In genomic region chr22:26902401-26903029, GRCh38 we compare ENCODE assay signal across 13 cellular contexts.
DNase-seq lines count a peak whose midpoint lies in the region; ATAC-seq and TF ChIP-seq lines count a peak whose summit lies in the region.
"Had no signal": no experiment of that assay in that cellular context is flagged by ENCODE, and none has a peak within 500 bp of the region (broad histone marks: within the 10 kb centered on the region; RNA-seq: fewer than 3 reads in every experiment).

No MANE protein-coding gene starts in this region.

- no peak for TF ChIP-seq CTCF in WTC11 (IDR thresholded peaks at IDR 0.05)

- H3K27me3 Mint-ChIP-seq in activated T-cell treated with anti-CD3 and anti-CD28 coated beads, Interleukin-2, amount 50 U/mL, for 72 hours (ENCODE audit: low read depth) = peaks cover 58% of the 10 kb centered on the region
- peaks cover 30% of the 10 kb centered on the region for H3K27me3 Mint-ChIP-seq in WTC11 (ENCODE audit: low read depth)
- peaks cover 65 to 66% of the 10 kb centered on the region in 2 donors for H3K27me3 Mint-ChIP-seq in stimulated activated naive B cell treated with anti-CD40 and anti-IgM and Interleukin-4, amounts not matched to agents 10 μg/mL and 1 μg/mL and 100 μg/mL, for 72 hours

- CTCF ChIA-PET in WTC11 (lab: Charles Lee) = interaction anchor here (0.6 to 0.9 kb wide), 2 partner anchors 90 to 314 kb away, joined by 3 to 5 read pairs; no protein-coding TSS in a partner anchor

- peaks cover 26% of the 10 kb centered on the region for H3K4me1 ChIP-seq in iPS-18a (ENCODE audit: control insufficient read depth, low read depth, low read length)
- peaks cover 4% of the 10 kb centered on the region for H3K4me1 ChIP-seq in HAP-1

- H3K27ac Mint-ChIP-seq in activated T-cell treated with anti-CD3 and anti-CD28 coated beads, Interleukin-2, amount 50 U/mL, for 72 hours = no peak overlapping the region
- H3K27ac Mint-ChIP-seq in WTC11 = no peak overlapping the region
- H3K27ac Mint-ChIP-seq in stimulated activated naive B cell treated with anti-CD40 and anti-IgM and Interleukin-4, amounts not matched to agents 10 μg/mL and 1 μg/mL and 100 μg/mL, for 72 hours = no peak overlapping the region

- POLR2A ChIA-PET in WTC11 (lab: Charles Lee) = no interaction called here

- no peak overlapping the region for H3K27ac ChIP-seq in iPS-18a (ENCODE audit: low read length)
- H3K27ac ChIP-seq: upper lobe of left lung had no signal

- H3K9me3 ChIP-seq in iPS-18a (ENCODE audit: control insufficient read depth, low read depth, low read length) (no peaks in the 10 kb centered on the region), HAP-1 (no peaks in the 10 kb centered on the region)
- H3K9me3 ChIP-seq: upper lobe of left lung had no signal

- in situ Hi-C loops in HAP-1 (cut with MboI; ENCODE audit: low sequenced_read_pairs) = no loop called here

- H3K36me3 ChIP-seq in iPS-18a (ENCODE audit: control insufficient read depth, low read depth, low read length) (no peaks in the 10 kb centered on the region), HAP-1 (replicated peaks) (no peaks in the 10 kb centered on the region)
- H3K36me3 ChIP-seq: upper lobe of left lung had no signal

- H3K27me3 ChIP-seq in iPS-18a (ENCODE audit: control insufficient read depth, insufficient read depth, low read length) (peaks cover 21% of the 10 kb centered on the region), HAP-1 (ENCODE audit: low read depth) (peaks cover 17% of the 10 kb centered on the region; the same call in 1 of the 2 replicates)
- H3K27me3 ChIP-seq: upper lobe of left lung had no signal

- no peak for DNase-seq in activated T-cell treated with anti-CD3 and anti-CD28 coated beads, Interleukin-2, amount 50 U/mL, for 72 hours
- DNase-seq in activated T-cell treated with anti-CD3 and anti-CD28 coated beads, Interleukin-2, amount 50 U/mL, for 1 hour = no peak
- DNase-seq in WTC11 (ENCODE audit: low spot score) (no peak), HAP-1 (ENCODE audit: low spot score in 2 of 2) (no peak), hepatic stellate cell (ENCODE audit: low spot score) (no peak), NK-92 (lab: John Stamatoyannopoulos, UW; ENCODE audit: unreplicated experiment) (no peak)
- DNase-seq in stimulated activated naive B cell treated with anti-CD40 and anti-IgM and Interleukin-4, amounts not matched to agents 10 μg/mL and 1 μg/mL and 100 μg/mL, for 72 hours = no peak
- DNase-seq: activated CD4-positive, alpha-beta T cell treated with anti-CD3 and anti-CD28 coated beads, Interleukin-2, amount 50 U/mL, for 1 hour; activated naive CD4-positive, alpha-beta T cell treated with Interleukin-2 at 50 U/mL for 16 hours; DMS153; kidney; upper lobe of left lung had no signal

- H3K4me3 ChIP-seq in iPS-18a (ENCODE audit: low read length) (peak overlapping the region; percentile 51), HAP-1 (no peak overlapping the region)

- ATAC-seq in activated T-cell treated with anti-CD3 and anti-CD28 coated beads, Interleukin-2, amount 50 U/mL, for 72 hours (replicated peaks in 1 of 2) = no peak
- no peak for ATAC-seq in WTC11
- no peak for ATAC-seq in stimulated activated naive B cell treated with anti-CD40 and anti-IgM and Interleukin-4, amounts not matched to agents 10 μg/mL and 1 μg/mL and 100 μg/mL, for 72 hours (replicated peaks)

- peak overlapping the region; percentile 69 for H3K4me3 Mint-ChIP-seq in activated T-cell treated with anti-CD3 and anti-CD28 coated beads, Interleukin-2, amount 50 U/mL, for 72 hours
- peak overlapping the region; percentile 82 for H3K4me3 Mint-ChIP-seq in WTC11
- peak overlapping the region; percentile 62 to 69 for H3K4me3 Mint-ChIP-seq in stimulated activated naive B cell treated with anti-CD40 and anti-IgM and Interleukin-4, amounts not matched to agents 10 μg/mL and 1 μg/mL and 100 μg/mL, for 72 hours

- H3K9me3 Mint-ChIP-seq in activated T-cell treated with anti-CD3 and anti-CD28 coated beads, Interleukin-2, amount 50 U/mL, for 72 hours = no peaks in the 10 kb centered on the region
- 0 out of 2 replicates have a peak, but pooled peaks cover 3% of the 10 kb centered on the region for H3K9me3 Mint-ChIP-seq in WTC11
- peaks cover 0 to 4% of the 10 kb centered on the region in 2 donors for H3K9me3 Mint-ChIP-seq in stimulated activated naive B cell treated with anti-CD40 and anti-IgM and Interleukin-4, amounts not matched to agents 10 μg/mL and 1 μg/mL and 100 μg/mL, for 72 hours

- no peaks in the 10 kb centered on the region for H3K36me3 Mint-ChIP-seq in activated T-cell treated with anti-CD3 and anti-CD28 coated beads, Interleukin-2, amount 50 U/mL, for 72 hours (ENCODE audit: insufficient read depth in 2 of 2)
- no peaks in the 10 kb centered on the region for H3K36me3 Mint-ChIP-seq in WTC11
- H3K36me3 Mint-ChIP-seq in stimulated activated naive B cell treated with anti-CD40 and anti-IgM and Interleukin-4, amounts not matched to agents 10 μg/mL and 1 μg/mL and 100 μg/mL, for 72 hours = peaks cover 5% of the 10 kb centered on the region in 2 donors

- H3K4me1 Mint-ChIP-seq in activated T-cell treated with anti-CD3 and anti-CD28 coated beads, Interleukin-2, amount 50 U/mL, for 72 hours (ENCODE audit: low read depth) = peaks cover 13% of the 10 kb centered on the region
- H3K4me1 Mint-ChIP-seq in WTC11 = peaks cover 52% of the 10 kb centered on the region
- peaks cover 12 to 17% of the 10 kb centered on the region in 2 donors for H3K4me1 Mint-ChIP-seq in stimulated activated naive B cell treated with anti-CD40 and anti-IgM and Interleukin-4, amounts not matched to agents 10 μg/mL and 1 μg/mL and 100 μg/mL, for 72 hours

- H3K9ac ChIP-seq in iPS-18a (ENCODE audit: low read length) = peak overlapping the region; percentile 15

TF ChIP-seq in WTC11, 78 proteins besides CTCF, POLR2A, EP300 and RAD21:
- TF ChIP-seq ZNF512 (CRISPR knock-in tag; IDR thresholded peaks at IDR 0.05; ENCODE audit: borderline replicate concordance) (peak; percentile 5; the same call in 1 of the 2 replicates), ZNF263 (CRISPR knock-in tag; IDR thresholded peaks at IDR 0.05; ENCODE audit: low read depth) (no peak), MXD4 (CRISPR knock-in tag; IDR thresholded peaks at IDR 0.05; ENCODE audit: borderline replicate concordance) (no peak), ZMAT4 (CRISPR knock-in tag; IDR thresholded peaks at IDR 0.05) (no peak), SP1 (CRISPR knock-in tag; conservative IDR thresholded peaks at IDR 0.05) (no peak)
